ENCODE assay signal across 8 cellular contexts in genomic region chr6:26520088-26520839, GRCh38. TPM values are rescaled to one million over a fixed set of nuclear protein-coding genes. Genes with fewer than 3 reads are reported as not detected.
A peak's percentile ranks its signal among the peaks of the same experiment; 100 is the strongest.
DNase-seq lines count a peak whose midpoint lies in the region; ATAC-seq, FAIRE-seq and TF ChIP-seq lines count a peak whose summit lies in the region.

No MANE protein-coding gene starts in this region.

- peaks cover 0 to 7% of the 10 kb centered on the region in 2 experiments; a peak in 3 of 4 replicates for H3K79me1 ChIP-seq in IMR-90 (ENCODE audit: low read depth in 1 of 2, low read length in 2 of 2)

- 27% methylated on average over 3 of the region's 22 CpGs; no CpG with 5 or more reads in 1 of the 2 experiments for WGBS in IMR-90 (ENCODE audit: extremely low coverage in 2 of 2, insufficient read length in 1 of 2), 2 experiments

- H4K20me1 ChIP-seq in IMR-90 (ENCODE audit: insufficient read depth, low read length), result no peaks in the 10 kb centered on the region
- H4K20me1 ChIP-seq in endothelial cell of umbilical vein (replicated peaks; ENCODE audit: control insufficient read depth, extremely low read depth, insufficient read depth, low read length), result no peaks in the 10 kb centered on the region

- H3K36me3 ChIP-seq in IMR-90 (ENCODE audit: control insufficient read depth, insufficient read depth, low read length) (no peaks in the 10 kb centered on the region), endothelial cell of umbilical vein (ENCODE audit: control insufficient read depth in 2 of 2, extremely low read depth in 1 of 2, insufficient read depth in 2 of 2, low read length in 2 of 2) (no peaks in the 10 kb centered on the region)

- H3K4me3 ChIP-seq in IMR-90 (ENCODE audit: insufficient read depth, low read depth, low read length) (peak overlapping the region; percentile 42), endothelial cell of umbilical vein (replicated peaks in 1 of 3; ENCODE audit: insufficient read depth in 1 of 3, low read depth in 1 of 3, low read length in 3 of 3) (peak overlapping the region in 2 of 3 experiments; percentile 20 to 54)

- intact Hi-C loops in IMR-90 (cut with micrococcal nuclease), result loop anchor here (5.0 kb wide), 3 partner anchors 37 to 98 kb away; no protein-coding TSS in a partner anchor
- intact Hi-C loops in endothelial cell of umbilical vein (cut with micrococcal nuclease), result loop anchor here (2.0 kb wide), 1 partner anchor 63 kb away; the partner anchor contains the start of gene BTN2A1
- intact Hi-C loops in posterior vena cava (cut with DNase I), result loop anchor here in 1 of 2 donors (10.0 kb wide), 1 partner anchor 45 kb away; no protein-coding TSS in a partner anchor

- ATAC-seq in GM21717 (IDR thresholded peaks at IDR 0.05; ENCODE audit: unreplicated experiment) (peak; percentile 28), IMR-90 (ENCODE audit: low read depth) (peak; percentile 22), naive B cell (ENCODE audit: low read depth in 2 of 2) (peak; percentile 3 to 4)

- H3K9me3 ChIP-seq in IMR-90 (ENCODE audit: control insufficient read depth, insufficient read depth, low read length) (no peaks in the 10 kb centered on the region), endothelial cell of umbilical vein (replicated peaks; ENCODE audit: control insufficient read depth, insufficient read depth, low read length) (no peaks in the 10 kb centered on the region)

- H3K4me2 ChIP-seq in IMR-90 (ENCODE audit: low read depth, low read length), result peak overlapping the region; percentile 87
- H3K4me2 ChIP-seq in endothelial cell of umbilical vein (ENCODE audit: insufficient read depth, low read length), result peak overlapping the region; percentile 86

- POLR2A ChIA-PET in IMR-90 (lab: Charles Lee; ENCODE audit: unreplicated experiment) (no interaction called here), endothelial cell of umbilical vein (lab: Charles Lee) (interaction anchor here (1.1 kb wide), 1 partner anchor 46 kb away, joined by 4 read pairs; no protein-coding TSS in a partner anchor)

- H2AFZ ChIP-seq in IMR-90 (replicated peaks; ENCODE audit: low read length, poor library complexity) (peak overlapping the region; percentile 90), endothelial cell of umbilical vein (ENCODE audit: low read depth, low read length) (peak overlapping the region; percentile 99)

- H2BK120ac ChIP-seq in IMR-90 (ENCODE audit: low read depth, low read length), result peak overlapping the region; percentile 84

- peak overlapping the region; percentile 47 for H2AK9ac ChIP-seq in IMR-90 (replicated peaks; ENCODE audit: low read depth, low read length, poor library complexity)

- H4K8ac ChIP-seq in IMR-90 (ENCODE audit: low read depth in 2 of 2, low read length in 2 of 2), result peak overlapping the region; percentile 91 to 95

- TF ChIP-seq POLR2A in IMR-90 (IDR thresholded peaks at IDR 0.05; ENCODE audit: low read depth, low read length), result no peak
- TF ChIP-seq POLR2A in endothelial cell of umbilical vein (IDR thresholded peaks at IDR 0.05; ENCODE audit: low read depth, low read length), result no peak

- H3K4me3 Mint-ChIP-seq in naive B cell, result peak overlapping the region; percentile 70 to 96 (median 88)

- H2BK15ac ChIP-seq in IMR-90 (ENCODE audit: low read depth, low read length), result peak overlapping the region; percentile 43

- peaks cover 4% of the 10 kb centered on the region; the same call in 1 of the 2 replicates for H3K9me1 ChIP-seq in IMR-90 (ENCODE audit: insufficient read depth, low read length)
- no peaks in the 10 kb centered on the region for H3K9me1 ChIP-seq in endothelial cell of umbilical vein (replicated peaks; ENCODE audit: control insufficient read depth, extremely low read depth, insufficient read depth, low read length)

- peaks cover 0 to 8% (median 0%) of the 10 kb centered on the region in 7 donors for H3K9me3 Mint-ChIP-seq in naive B cell

- no peaks in the 10 kb centered on the region for H3K36me3 Mint-ChIP-seq in naive B cell

- peak overlapping the region; percentile 72 for H4K91ac ChIP-seq in IMR-90 (ENCODE audit: insufficient read depth, low read depth, low read length)

- H3K4me1 Mint-ChIP-seq in naive B cell, result peaks cover 25 to 44% (median 31%) of the 10 kb centered on the region in 3 donors

- H3K27ac ChIP-seq in IMR-90 (ENCODE audit: insufficient read depth, low read length) (peak overlapping the region; percentile 41), endothelial cell of umbilical vein (ENCODE audit: insufficient read depth, low read depth, low read length) (peak overlapping the region; percentile 67)

- DNase-seq in GF-D8 (lab: John Stamatoyannopoulos, UW), result peak; percentile 65
- DNase-seq in IMR-90, result no peak
- peak; percentile 77 for DNase-seq in SK-N-DZ (ENCODE audit: low spot score)
- DNase-seq in endothelial cell of umbilical vein (ENCODE audit: low read depth, low spot score), result peak; percentile 75
- no peak for DNase-seq in naive B cell
- DNase-seq in posterior vena cava (ENCODE audit: low spot score), result no peak
- no peak for DNase-seq in middle frontal gyrus (ENCODE audit: extremely low spot score, low spot score)

- H2AK5ac ChIP-seq in IMR-90 (ENCODE audit: low read depth, low read length), result peak overlapping the region; percentile 51; the same call in 1 of the 2 replicates

- peak overlapping the region; percentile 98 for H3K14ac ChIP-seq in IMR-90 (replicated peaks; ENCODE audit: low read depth, low read length)

- H4K5ac ChIP-seq in IMR-90 (ENCODE audit: low read depth, low read length), result peak overlapping the region; percentile 51

- peak overlapping the region; percentile 94; the same call in 1 of the 2 replicates for H3K23ac ChIP-seq in IMR-90 (ENCODE audit: low read depth, low read length)

- H3K9ac ChIP-seq in IMR-90 (ENCODE audit: low read depth, low read length), result peak overlapping the region; percentile 14
- H3K9ac ChIP-seq in endothelial cell of umbilical vein (replicated peaks; ENCODE audit: extremely low read depth, insufficient read depth, low read length), result peak overlapping the region; percentile 35

- CTCF ChIA-PET in IMR-90 (lab: Yijun Ruan, JAX), result interaction anchor here (1.0 kb wide), 2 partner anchors 178 to 180 kb away, joined by 3 read pairs; no protein-coding TSS in a partner anchor
- CTCF ChIA-PET in endothelial cell of umbilical vein (lab: Charles Lee), result interaction anchor here (1.5 to 2.6 kb wide), 3 partner anchors 13 to 179 kb away, joined by 9 to 13 read pairs (median 10); no protein-coding TSS in a partner anchor

- H3K27me3 ChIP-seq in IMR-90 (ENCODE audit: control insufficient read depth, insufficient read depth, low read length), result no peaks in the 10 kb centered on the region
- peaks cover 0 to 1% of the 10 kb centered on the region in 2 experiments for H3K27me3 ChIP-seq in endothelial cell of umbilical vein (ENCODE audit: control insufficient read depth in 2 of 2, insufficient read depth in 2 of 2, low read length in 2 of 2)

- 0 out of 2 replicates have a peak overlapping the region, but pooled peaks have one; percentile 76 for H2BK20ac ChIP-seq in IMR-90 (ENCODE audit: low read depth, low read length)

- H3K27me3 Mint-ChIP-seq in naive B cell, result peaks cover 0 to 6% (median 0%) of the 10 kb centered on the region in 3 donors

- H3K4me1 ChIP-seq in IMR-90 (ENCODE audit: control insufficient read depth, insufficient read depth, low read length), result peaks cover 5% of the 10 kb centered on the region
- peaks cover 10% of the 10 kb centered on the region for H3K4me1 ChIP-seq in endothelial cell of umbilical vein (ENCODE audit: control insufficient read depth, extremely low read depth, insufficient read depth, low read length)

- 0 out of 2 replicates have a peak overlapping the region, but pooled peaks have one; percentile 44 for H3K18ac ChIP-seq in IMR-90 (ENCODE audit: low read depth, low read length)

- TF ChIP-seq CTCF in IMR-90 (conservative IDR thresholded peaks at IDR 0.05; ENCODE audit: low read depth, low read length) (no peak), endothelial cell of umbilical vein (IDR thresholded peaks at IDR 0.05; ENCODE audit: extremely low read depth in 1 of 2, insufficient read depth in 1 of 2, low read depth in 1 of 2, low read length in 2 of 2) (no peak)

- H3K56ac ChIP-seq in IMR-90 (ENCODE audit: extremely low read depth, insufficient read depth, low read length), result peak overlapping the region; percentile 77

- TF ChIP-seq RAD21 in IMR-90 (IDR thresholded peaks at IDR 0.05; ENCODE audit: low read length), result no peak

- H3K79me2 ChIP-seq in endothelial cell of umbilical vein (ENCODE audit: control insufficient read depth, insufficient read depth, low read length), result no peaks in the 10 kb centered on the region

- no peak for FAIRE-seq in endothelial cell of umbilical vein (lab: Jason Lieb, UNC)

- H3K27ac Mint-ChIP-seq in naive B cell, result peak overlapping the region; percentile 57 to 100 (median 93)

- H3K4ac ChIP-seq in IMR-90 (ENCODE audit: low read depth, low read length), result peak overlapping the region; percentile 79

- BruUV-seq in IMR-90 (replicated peaks; lab: Mats Ljungman, UMichigan) (no TSS peak), endothelial cell of umbilical vein (replicated peaks; lab: Mats Ljungman, UMichigan) (TSS peak; percentile 73)

- H2BK5ac ChIP-seq in IMR-90 (ENCODE audit: low read depth, low read length, poor library complexity, severe bottlenecking), result peak overlapping the region; percentile 88

- dilution Hi-C loops in IMR-90 (cut with HindIII; ENCODE audit: low sequenced_read_pairs, unreplicated experiment), result no loop called here
- dilution Hi-C loops in endothelial cell of umbilical vein (cut with MboI; ENCODE audit: extremely low pct_ligation_motif_present, low sequenced_read_pairs), result no loop called here

- in situ Hi-C loops in IMR-90 (cut with MboI; ENCODE audit: low sequenced_read_pairs), result no loop called here

RNA-seq across cellular contexts. Expression of gene HMGN4, which starts 17.9 kb away (rescaled TPM):
- 49.2 and 50.2 TPM in 2 replicates for total RNA-seq in IMR-90 (2012; rRNA removed)
- polyA plus RNA-seq in IMR-90 (2012; rRNA removed), result 36.0 and 46.4 TPM in 2 replicates
- 13.5 and 14.4 TPM in 2 replicates for polyA plus RNA-seq in IMR-90 (2012; cell fraction: cytosol; rRNA removed)
- polyA plus RNA-seq in IMR-90 (2012; cell fraction: nucleus; rRNA removed; ENCODE audit: low replicate concordance), result 4.4 and 20.9 TPM in 2 replicates
- 128 and 134 TPM in 2 replicates for polyA plus RNA-seq in SK-N-DZ (2014; cell fraction: cytosol; rRNA removed)
- 60.1 and 87.1 TPM in 2 replicates for polyA plus RNA-seq in SK-N-DZ (2014; cell fraction: nucleus; rRNA removed)
- total RNA-seq in endothelial cell of umbilical vein, result 33.7 and 36.9 TPM in 2 replicates
- polyA plus RNA-seq in endothelial cell of umbilical vein, result 12.3 and 13.1 TPM in 2 replicates
- polyA plus RNA-seq in endothelial cell of umbilical vein (2011; cell fraction: cytosol; rRNA removed), result 25.9 and 32.8 TPM in 2 replicates
- polyA plus RNA-seq in endothelial cell of umbilical vein (2011; cell fraction: nucleus; rRNA removed), result 14.0 and 17.9 TPM in 2 replicates
- polyA plus RNA-seq in endothelial cell of umbilical vein (2012), result 28.5 and 43.6 TPM in 2 replicates
- polyA minus RNA-seq in endothelial cell of umbilical vein, result 17.4 and 18.0 TPM in 2 replicates
- polyA minus RNA-seq in endothelial cell of umbilical vein (2011; cell fraction: cytosol; rRNA and poly(A)+ RNA removed), result 15.0 TPM
- 3.8 and 7.7 TPM in 2 replicates for polyA minus RNA-seq in endothelial cell of umbilical vein (2011; cell fraction: nucleus; rRNA and poly(A)+ RNA removed)
- polyA plus RNA-seq in naive B cell (ENCODE audit: low read depth in 6 of 6), result 100 to 1,000 TPM; 127 to 198 (median 172) TPM
- 10 to 100 TPM; 54.2 to 62.0 TPM for total RNA-seq in posterior vena cava

RNA-seq across cellular contexts. Expression of gene BTN1A1, which starts 20.2 kb away (rescaled TPM):
- total RNA-seq in IMR-90 (2012; rRNA removed) (not detected in 2 replicates), endothelial cell of umbilical vein (not detected in 2 replicates), posterior vena cava (not detected)
- polyA plus RNA-seq in IMR-90 (2012; rRNA removed) (not detected in 2 replicates), endothelial cell of umbilical vein (not detected in 2 replicates), naive B cell (ENCODE audit: low read depth in 6 of 6) (under 1 TPM in 2 of 6 donors, not detected in 4; 0.19 to 0.25 TPM)
- not detected in 2 replicates for polyA plus RNA-seq in IMR-90 (2012; cell fraction: cytosol; rRNA removed)
- not detected in 2 replicates for polyA plus RNA-seq in IMR-90 (2012; cell fraction: nucleus; rRNA removed; ENCODE audit: low replicate concordance)
- 0.03 and 0.16 TPM in 2 replicates for polyA plus RNA-seq in SK-N-DZ (2014; cell fraction: cytosol; rRNA removed)
- 0.17 TPM in 1 of 2 replicates, not detected in the other for polyA plus RNA-seq in SK-N-DZ (2014; cell fraction: nucleus; rRNA removed)
- not detected in 2 replicates for polyA plus RNA-seq in endothelial cell of umbilical vein (2011; cell fraction: cytosol; rRNA removed)
- not detected in 2 replicates for polyA plus RNA-seq in endothelial cell of umbilical vein (2011; cell fraction: nucleus; rRNA removed)
- not detected in 2 replicates for polyA plus RNA-seq in endothelial cell of umbilical vein (2012)
- not detected in 2 replicates for polyA minus RNA-seq in endothelial cell of umbilical vein
- polyA minus RNA-seq in endothelial cell of umbilical vein (2011; cell fraction: cytosol; rRNA and poly(A)+ RNA removed), result not detected
- not detected in 2 replicates for polyA minus RNA-seq in endothelial cell of umbilical vein (2011; cell fraction: nucleus; rRNA and poly(A)+ RNA removed)

Comparison
In these comparisons a context has a peak if more than half of its experiments do, and no peak if none do; other contexts are left out.
1. DNase-seq: peak in GF-D8 (single experiment), SK-N-DZ (single experiment) and endothelial cell of umbilical vein (single experiment); none in IMR-90 (single experiment), naive B cell (single experiment), posterior vena cava (single experiment) and middle frontal gyrus (single experiment).
2. Peak in every context shown above with its lines, with median percentiles within 50 percentile points of each other: ATAC-seq.